8 cellular contexts compared by ENCODE assay signal in genomic region chr4:7102516-7102909, GRCh38. TPM values are rescaled to one million over a fixed set of nuclear protein-coding genes. Genes with fewer than 3 reads are reported as not detected.
DNase-seq lines count a peak whose midpoint lies in the region; ATAC-seq and TF ChIP-seq lines count a peak whose summit lies in the region.
"Not testable (repeated sequence)": the region's sequence is repeated elsewhere in the genome, so short reads cannot be mapped to it uniquely, and the experiment has no call there.

No MANE protein-coding gene starts in this region.

- not testable (repeated sequence) for TF ChIP-seq POLR2A in spleen (IDR thresholded peaks at IDR 0.05)

- H3K4me1 ChIP-seq in A673 (ENCODE audit: insufficient read depth, low read length, poor library complexity, severe bottlenecking) (peaks cover 14% of the 10 kb centered on the region), HAP-1 (peaks cover 14% of the 10 kb centered on the region), spleen (peaks cover 11 to 35% (median 28%) of the 10 kb centered on the region in 6 donors)
- H3K4me1 ChIP-seq in SJCRH30, result not testable (repeated sequence)

- H3K27ac Mint-ChIP-seq in activated T-helper 2 cell treated with anti-CD3 and anti-CD28 coated beads, Interferon-gamma antibody, Interleukin-2, Interleukin-4, amounts not matched to agents 10 μg/mL and 5 μg/mL and 100 μg/mL, durations not matched to agents 14 hours and 24 hours and 36 hours, result not testable (repeated sequence)
- H3K27ac Mint-ChIP-seq in dendritic cell treated with granulocyte-macrophage colony-stimulating factor and Interleukin-4, amounts not matched to agents 40 ng/mL and 50 ng/mL, for 4 days, result peak overlapping the region; percentile 93
- peak overlapping the region in 8 of 10 donors; percentile 36 to 95 (median 84) for H3K27ac Mint-ChIP-seq in naive thymus-derived CD8-positive, alpha-beta T cell

- BruUV-seq in A673 (replicated peaks; lab: Mats Ljungman, UMichigan), result not testable (repeated sequence)

- H3K36me3 ChIP-seq in A673 (ENCODE audit: insufficient read depth, low read length, poor library complexity, severe bottlenecking); HAP-1 (replicated peaks); SJCRH30; spleen: not testable (repeated sequence)

- intact Hi-C loops in A673 (cut with micrococcal nuclease; ENCODE audit: unreplicated experiment); spleen (cut with DNase I; ENCODE audit: low total_unique reads): not testable (repeated sequence)
- intact Hi-C loops in activated T-helper 2 cell treated with anti-CD3 and anti-CD28 coated beads, Interferon-gamma antibody, Interleukin-2, Interleukin-4, amounts not matched to agents 10 μg/mL and 5 μg/mL and 100 μg/mL, durations not matched to agents 14 hours and 24 hours and 36 hours (cut with micrococcal nuclease), result loop anchor here (2.0 to 10.0 kb wide), 3 partner anchors 34 to 838 kb away; partner anchors contain the start of genes GRPEL1, TADA2B and WFS1
- intact Hi-C loops in dendritic cell treated with granulocyte-macrophage colony-stimulating factor and Interleukin-4, amounts not matched to agents 40 ng/mL and 50 ng/mL, for 4 days (cut with micrococcal nuclease), result loop anchor here (2.0 kb wide), 1 partner anchor 60 kb away; the partner anchor contains the start of gene TADA2B

- 52 to 63% (median 58%) methylated on average over 12 of the region's 12 CpGs for WGBS in spleen, 5 donors

- peak overlapping the region; percentile 94 for H3K4me3 Mint-ChIP-seq in activated T-helper 2 cell treated with anti-CD3 and anti-CD28 coated beads, Interferon-gamma antibody, Interleukin-2, Interleukin-4, amounts not matched to agents 10 μg/mL and 5 μg/mL and 100 μg/mL, durations not matched to agents 14 hours and 24 hours and 36 hours (ENCODE audit: low read depth)
- H3K4me3 Mint-ChIP-seq in dendritic cell treated with granulocyte-macrophage colony-stimulating factor and Interleukin-4, amounts not matched to agents 40 ng/mL and 50 ng/mL, for 4 days, result peak overlapping the region; percentile 94
- peak overlapping the region; percentile 86 to 95 (median 90) for H3K4me3 Mint-ChIP-seq in naive thymus-derived CD8-positive, alpha-beta T cell

- H3K9me3 ChIP-seq in A673 (ENCODE audit: low read depth, low read length, poor library complexity, severe bottlenecking); HAP-1; SJCRH30 (replicated peaks); spleen: not testable (repeated sequence)

- H3K27ac ChIP-seq in A673 (ENCODE audit: low read depth, low read length, poor library complexity, severe bottlenecking); SJCRH30: not testable (repeated sequence)
- H3K27ac ChIP-seq in spleen, result peak overlapping the region; percentile 58 to 89 (median 84)

- H3K4me1 Mint-ChIP-seq in activated T-helper 2 cell treated with anti-CD3 and anti-CD28 coated beads, Interferon-gamma antibody, Interleukin-2, Interleukin-4, amounts not matched to agents 10 μg/mL and 5 μg/mL and 100 μg/mL, durations not matched to agents 14 hours and 24 hours and 36 hours (ENCODE audit: low read depth), result not testable (repeated sequence)
- H3K4me1 Mint-ChIP-seq in dendritic cell treated with granulocyte-macrophage colony-stimulating factor and Interleukin-4, amounts not matched to agents 40 ng/mL and 50 ng/mL, for 4 days (ENCODE audit: low read depth), result peaks cover 31% of the 10 kb centered on the region
- peaks cover 11 to 26% (median 22%) of the 10 kb centered on the region in 4 donors for H3K4me1 Mint-ChIP-seq in naive thymus-derived CD8-positive, alpha-beta T cell

- peak; percentile 18 to 26 for ATAC-seq in naive thymus-derived CD8-positive, alpha-beta T cell

- POLR2A ChIA-PET in A673 (lab: Charles Lee; ENCODE audit: low non-redundant PET), result not testable (repeated sequence)
- POLR2A ChIA-PET in naive thymus-derived CD8-positive, alpha-beta T cell (lab: Charles Lee), result interaction anchor here (0.5 to 2.0 kb wide), 3 partner anchors 32 to 483 kb away, joined by 3 to 7 read pairs (median 4); partner anchors contain the start of gene GRPEL1

- H3K9me3 Mint-ChIP-seq in activated T-helper 2 cell treated with anti-CD3 and anti-CD28 coated beads, Interferon-gamma antibody, Interleukin-2, Interleukin-4, amounts not matched to agents 10 μg/mL and 5 μg/mL and 100 μg/mL, durations not matched to agents 14 hours and 24 hours and 36 hours; dendritic cell treated with granulocyte-macrophage colony-stimulating factor and Interleukin-4, amounts not matched to agents 40 ng/mL and 50 ng/mL, for 4 days; naive thymus-derived CD8-positive, alpha-beta T cell: not testable (repeated sequence)

- DNase-seq in A673 (ENCODE audit: low spot score); HAP-1 (ENCODE audit: low spot score in 2 of 2); SJCRH30; activated T-helper 2 cell treated with anti-CD3 and anti-CD28 coated beads, Interferon-gamma antibody, Interleukin-2, Interleukin-4, amounts not matched to agents 10 μg/mL and 5 μg/mL and 100 μg/mL, durations not matched to agents 14 hours and 24 hours and 36 hours (ENCODE audit: low spot score); spleen: not testable (repeated sequence)
- peak in 2 of 10 donors; percentile 7 to 24 for DNase-seq in naive thymus-derived CD8-positive, alpha-beta T cell

- peaks cover 19% of the 10 kb centered on the region for H3K27me3 Mint-ChIP-seq in activated T-helper 2 cell treated with anti-CD3 and anti-CD28 coated beads, Interferon-gamma antibody, Interleukin-2, Interleukin-4, amounts not matched to agents 10 μg/mL and 5 μg/mL and 100 μg/mL, durations not matched to agents 14 hours and 24 hours and 36 hours (ENCODE audit: low read depth)
- peaks cover 30% of the 10 kb centered on the region for H3K27me3 Mint-ChIP-seq in dendritic cell treated with granulocyte-macrophage colony-stimulating factor and Interleukin-4, amounts not matched to agents 40 ng/mL and 50 ng/mL, for 4 days
- H3K27me3 Mint-ChIP-seq in naive thymus-derived CD8-positive, alpha-beta T cell, result not testable (repeated sequence)

- CTCF ChIA-PET in A673 (lab: Charles Lee), result interaction anchor here (0.7 kb wide), 1 partner anchor 71 kb away, joined by 5 read pairs; no protein-coding TSS in a partner anchor

- not testable (repeated sequence) for H3K36me3 Mint-ChIP-seq in activated T-helper 2 cell treated with anti-CD3 and anti-CD28 coated beads, Interferon-gamma antibody, Interleukin-2, Interleukin-4, amounts not matched to agents 10 μg/mL and 5 μg/mL and 100 μg/mL, durations not matched to agents 14 hours and 24 hours and 36 hours (ENCODE audit: low read depth); dendritic cell treated with granulocyte-macrophage colony-stimulating factor and Interleukin-4, amounts not matched to agents 40 ng/mL and 50 ng/mL, for 4 days (ENCODE audit: low read depth); naive thymus-derived CD8-positive, alpha-beta T cell

- peak overlapping the region; percentile 67 for H3K4me3 ChIP-seq in A673 (ENCODE audit: low read depth, low read length, poor library complexity, severe bottlenecking)
- H3K4me3 ChIP-seq in HAP-1, result peak overlapping the region; percentile 54
- peak overlapping the region; percentile 64 for H3K4me3 ChIP-seq in SJCRH30
- peak overlapping the region; percentile 18 for H3K4me3 ChIP-seq in iPS-11a (ENCODE audit: low read depth, low read length)
- H3K4me3 ChIP-seq in spleen, result peak overlapping the region; percentile 37 to 80 (median 59)

- H3K27me3 ChIP-seq in A673 (replicated peaks; ENCODE audit: insufficient read depth, low read depth, low read length, poor library complexity); HAP-1 (ENCODE audit: low read depth); SJCRH30; spleen (replicated peaks in 1 of 7): not testable (repeated sequence)

- not testable (repeated sequence) for TF ChIP-seq CTCF in A673 (conservative IDR thresholded peaks at IDR 0.05; ENCODE audit: low read depth, low read length); spleen (IDR thresholded peaks at IDR 0.05 in 8 of 11, conservative IDR thresholded peaks at IDR 0.05 in 3 of 11)

- in situ Hi-C loops in HAP-1 (cut with MboI; ENCODE audit: low sequenced_read_pairs), result not testable (repeated sequence)

RNA-seq across cellular contexts. Expression of gene GRPEL1, which starts 34.6 kb away (rescaled TPM):
- total RNA-seq in A673 (2021) (70.1 and 78.2 TPM in 2 replicates), spleen (10 to 100 TPM; 21.3 to 42.7 (median 32.7) TPM)
- total RNA-seq in SJCRH30 (2014; rRNA removed; shearing (Covaris generic)), result 78.9 and 79.9 TPM in 2 replicates
- total RNA-seq in activated T-helper 2 cell treated with anti-CD3 and anti-CD28 coated beads, Interferon-gamma antibody, Interleukin-2, Interleukin-4, amounts not matched to agents 10 μg/mL and 5 μg/mL and 100 μg/mL, durations not matched to agents 14 hours and 24 hours and 36 hours, result 84.4 and 84.6 TPM in 2 replicates
- 10 to 100 TPM; 37.8 to 39.7 TPM for total RNA-seq in naive thymus-derived CD8-positive, alpha-beta T cell
- 10 to 100 TPM; 31.4 to 47.6 (median 36.3) TPM for polyA plus RNA-seq in naive thymus-derived CD8-positive, alpha-beta T cell
- polyA plus RNA-seq in spleen, result 10 to 100 TPM; 17.6 to 29.6 (median 23.8) TPM

RNA-seq across cellular contexts. Expression of gene TADA2B, which starts 59.3 kb away (rescaled TPM):
- 15.2 and 15.4 TPM in 2 replicates for total RNA-seq in A673 (2021)
- total RNA-seq in SJCRH30 (2014; rRNA removed; shearing (Covaris generic)), result 12.4 and 13.5 TPM in 2 replicates
- 12.9 and 13.3 TPM in 2 replicates for total RNA-seq in activated T-helper 2 cell treated with anti-CD3 and anti-CD28 coated beads, Interferon-gamma antibody, Interleukin-2, Interleukin-4, amounts not matched to agents 10 μg/mL and 5 μg/mL and 100 μg/mL, durations not matched to agents 14 hours and 24 hours and 36 hours
- 10 to 100 TPM; 50.5 to 55.2 TPM for total RNA-seq in naive thymus-derived CD8-positive, alpha-beta T cell
- polyA plus RNA-seq in naive thymus-derived CD8-positive, alpha-beta T cell, result 1 to 10 TPM; 2.6 to 4.8 (median 4.5) TPM
- 10 to 100 TPM; 22.6 to 32.2 (median 27.1) TPM for total RNA-seq in spleen
- 10 to 100 TPM in 2 of 3 donors, 1 to 10 TPM in 1; 9.9 to 15.6 (median 10.8) TPM for polyA plus RNA-seq in spleen
